Comparison of ENCODE assay signal across 1 cellular context in the genomic region with DNA sequence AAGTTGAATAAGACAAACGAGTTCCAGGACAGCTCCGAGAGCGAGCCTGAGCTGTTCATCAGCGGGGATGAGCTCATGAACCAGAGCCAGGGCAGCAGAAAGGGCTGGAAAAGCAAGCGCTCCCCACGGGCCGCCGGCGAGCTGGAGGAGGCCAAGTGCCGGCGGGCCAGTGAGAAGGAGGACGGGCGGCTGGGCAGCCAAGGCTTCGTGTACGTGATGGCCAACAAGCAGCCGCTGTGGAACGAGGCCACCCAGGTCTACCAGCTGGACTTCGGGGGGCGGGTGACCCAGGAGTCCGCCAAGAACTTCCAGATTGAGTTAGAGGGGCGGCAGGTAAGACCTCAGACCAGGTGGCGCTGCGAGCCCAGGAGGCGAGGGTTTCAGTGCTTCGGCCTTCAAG.
TF ChIP-seq lines count a peak whose summit lies in the region.

No MANE protein-coding gene starts in this region.

TF ChIP-seq in HepG2, 621 proteins besides CTCF, POLR2A, EP300 and RAD21:
- TF ChIP-seq BORCS8-MEF2B (CRISPR knock-in tag; IDR thresholded peaks at IDR 0.05) (no peak), AGO2 (optimal IDR thresholded peaks at IDR 0.05; ENCODE audit: low read depth, low read length) (peak; percentile 36)
TF ChIP-seq in HepG2: peak in this region for 1.
